ENCODE assay signal across 6 cellular contexts in genomic region chr15:74332611-74333010, GRCh38. TPM values are rescaled to one million over a fixed set of nuclear protein-coding genes. Genes with fewer than 3 reads are reported as not detected.
"Had no signal": no experiment of that assay in that cellular context is flagged by ENCODE, and none has a peak within 500 bp of the region (broad histone marks: within the 10 kb centered on the region; RNA-seq: fewer than 3 reads in every experiment).

No MANE protein-coding gene starts in this region.

- H3K36me3 Mint-ChIP-seq: IgD-negative memory B cell had no signal

- H3K27ac Mint-ChIP-seq: GM23338, H9 had no signal

- H3K9me3 Mint-ChIP-seq: GM23338, IgD-negative memory B cell had no signal

- H3K27ac ChIP-seq: HL-60 had no signal

- DNase-seq: H9, HCEC 1CT had no signal

- ATAC-seq: GM23338, HepG2 had no signal

- H3K4me3 ChIP-seq: GM23338 had no signal

- H3K27me3 Mint-ChIP-seq: IgD-negative memory B cell had no signal

- H3K4me3 Mint-ChIP-seq: GM23338, H9, IgD-negative memory B cell had no signal

RNA-seq across cellular contexts. Expression of gene CYP11A1, which starts 34.8 kb away (rescaled TPM):
- polyA plus RNA-seq: IgD-negative memory B cell had no signal
